Comparison of ENCODE assay signal across 1 cellular context in the genomic region with DNA sequence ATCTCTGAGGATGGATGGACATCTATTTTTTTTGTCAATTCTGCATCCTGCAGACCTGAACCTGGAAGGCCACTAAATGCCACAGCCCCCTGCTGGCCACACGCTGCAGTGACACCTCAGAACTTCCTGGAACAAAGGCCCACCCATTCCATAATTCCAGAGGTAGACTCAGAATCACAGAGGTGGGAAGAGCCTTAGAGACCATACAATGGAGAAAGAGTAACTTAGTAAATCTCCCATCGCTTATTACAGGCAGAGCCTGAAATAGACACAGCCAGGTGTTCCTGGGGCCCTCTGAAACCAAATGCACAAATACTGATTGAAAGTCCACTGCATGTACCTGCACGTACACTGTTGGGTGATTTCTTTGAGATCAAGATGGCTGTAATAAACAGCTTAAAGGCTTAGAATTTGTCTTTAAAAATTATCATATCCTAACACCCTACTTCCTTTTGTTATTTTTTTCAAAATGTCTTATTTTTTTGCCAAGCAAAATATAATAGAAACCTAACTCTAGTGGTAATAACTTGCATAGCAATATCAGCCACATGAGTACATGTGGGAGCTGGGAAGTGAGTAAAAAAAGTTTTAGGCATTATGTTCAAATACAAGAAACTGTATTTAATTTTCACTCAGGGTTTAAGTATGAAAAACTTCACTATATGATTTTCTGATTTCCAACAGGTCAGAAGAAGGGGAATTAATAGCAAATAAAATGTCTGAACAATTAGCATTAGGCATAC.
TF ChIP-seq lines count a peak whose summit lies in the region.

No MANE protein-coding gene starts in this region.

TF ChIP-seq in HepG2, 621 proteins besides CTCF, POLR2A, EP300 and RAD21 (continued from another document and continues in another):
- TF ChIP-seq, protein P1, sequence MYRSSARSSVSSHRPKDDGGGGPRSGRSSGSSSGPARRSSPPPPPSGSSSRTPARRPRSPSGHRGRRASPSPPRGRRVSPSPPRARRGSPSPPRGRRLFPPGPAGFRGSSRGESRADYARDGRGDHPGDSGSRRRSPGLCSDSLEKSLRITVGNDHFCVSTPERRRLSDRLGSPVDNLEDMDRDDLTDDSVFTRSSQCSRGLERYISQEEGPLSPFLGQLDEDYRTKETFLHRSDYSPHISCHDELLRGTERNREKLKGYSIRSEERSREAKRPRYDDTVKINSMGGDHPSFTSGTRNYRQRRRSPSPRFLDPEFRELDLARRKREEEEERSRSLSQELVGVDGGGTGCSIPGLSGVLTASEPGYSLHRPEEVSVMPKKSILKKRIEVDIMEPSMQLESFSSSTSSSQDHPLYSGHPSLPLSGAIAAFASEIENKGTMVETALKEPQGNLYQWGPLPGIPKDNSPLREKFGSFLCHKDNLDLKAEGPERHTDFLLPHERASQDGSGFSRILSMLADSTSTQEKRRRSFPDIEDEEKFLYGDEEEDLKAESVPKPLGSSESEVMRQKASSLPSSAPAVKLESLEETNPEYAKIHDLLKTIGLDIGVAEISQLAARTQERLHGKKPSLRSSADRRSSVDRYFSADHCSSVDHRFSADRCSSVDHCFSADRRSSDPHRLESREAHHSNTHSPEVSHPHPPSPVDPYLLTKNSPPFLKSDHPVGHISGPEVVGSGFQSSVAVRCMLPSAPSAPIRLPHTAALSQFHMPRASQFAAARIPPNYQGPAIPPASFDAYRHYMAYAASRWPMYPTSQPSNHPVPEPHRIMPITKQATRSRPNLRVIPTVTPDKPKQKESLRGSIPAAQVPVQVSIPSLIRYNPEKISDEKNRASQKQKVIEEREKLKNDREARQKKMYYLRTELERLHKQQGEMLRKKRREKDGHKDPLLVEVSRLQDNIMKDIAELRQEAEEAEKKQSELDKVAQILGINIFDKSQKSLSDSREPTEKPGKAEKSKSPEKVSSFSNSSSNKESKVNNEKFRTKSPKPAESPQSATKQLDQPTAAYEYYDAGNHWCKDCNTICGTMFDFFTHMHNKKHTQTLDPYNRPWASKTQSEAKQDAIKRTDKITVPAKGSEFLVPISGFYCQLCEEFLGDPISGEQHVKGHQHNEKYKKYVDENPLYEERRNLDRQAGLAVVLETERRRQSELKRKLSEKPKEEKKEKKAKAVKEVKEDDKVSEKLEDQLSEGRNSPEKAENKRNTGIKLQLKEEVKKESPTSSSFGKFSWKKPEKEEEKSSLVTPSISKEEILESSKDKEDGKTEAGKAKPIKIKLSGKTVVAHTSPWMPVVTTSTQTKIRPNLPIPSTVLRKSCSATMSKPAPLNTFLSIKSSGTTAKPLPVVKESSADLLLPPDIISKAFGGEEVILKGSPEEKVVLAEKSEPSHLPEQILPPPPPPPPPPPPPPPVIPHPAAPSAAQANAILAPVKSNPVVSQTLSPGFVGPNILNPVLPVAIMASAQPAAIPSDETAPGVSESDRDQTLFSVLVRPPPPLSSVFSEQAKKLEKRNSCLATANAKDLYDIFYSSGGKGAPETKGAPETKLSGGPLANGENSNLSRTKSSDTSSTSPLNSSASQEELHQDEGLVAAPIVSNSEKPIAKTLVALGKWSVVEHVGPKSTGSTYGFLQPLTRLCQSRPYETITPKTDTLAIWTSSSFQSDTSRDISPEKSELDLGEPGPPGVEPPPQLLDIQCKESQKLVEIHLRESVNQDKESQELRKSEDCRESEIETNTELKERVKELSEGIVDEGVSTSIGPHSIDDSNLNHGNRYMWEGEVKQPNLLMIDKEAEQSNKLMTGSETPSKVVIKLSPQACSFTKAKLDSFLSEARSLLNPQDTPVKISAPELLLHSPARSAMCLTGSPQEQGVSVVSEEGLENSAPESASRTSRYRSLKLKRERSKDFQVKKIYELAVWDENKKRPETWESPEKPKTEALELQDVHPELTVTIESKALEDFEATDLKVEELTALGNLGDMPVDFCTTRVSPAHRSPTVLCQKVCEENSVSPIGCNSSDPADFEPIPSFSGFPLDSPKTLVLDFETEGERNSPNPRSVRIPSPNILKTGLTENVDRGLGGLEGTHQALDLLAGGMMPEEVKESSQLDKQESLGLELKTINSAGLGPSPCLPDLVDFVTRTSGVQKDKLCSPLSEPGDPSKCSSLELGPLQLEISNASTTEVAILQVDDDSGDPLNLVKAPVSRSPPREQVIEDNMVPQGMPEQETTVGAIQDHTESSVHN (CRISPR knock-in tag; IDR thresholded peaks at IDR 0.05): no peak
- TF ChIP-seq, protein P2, sequence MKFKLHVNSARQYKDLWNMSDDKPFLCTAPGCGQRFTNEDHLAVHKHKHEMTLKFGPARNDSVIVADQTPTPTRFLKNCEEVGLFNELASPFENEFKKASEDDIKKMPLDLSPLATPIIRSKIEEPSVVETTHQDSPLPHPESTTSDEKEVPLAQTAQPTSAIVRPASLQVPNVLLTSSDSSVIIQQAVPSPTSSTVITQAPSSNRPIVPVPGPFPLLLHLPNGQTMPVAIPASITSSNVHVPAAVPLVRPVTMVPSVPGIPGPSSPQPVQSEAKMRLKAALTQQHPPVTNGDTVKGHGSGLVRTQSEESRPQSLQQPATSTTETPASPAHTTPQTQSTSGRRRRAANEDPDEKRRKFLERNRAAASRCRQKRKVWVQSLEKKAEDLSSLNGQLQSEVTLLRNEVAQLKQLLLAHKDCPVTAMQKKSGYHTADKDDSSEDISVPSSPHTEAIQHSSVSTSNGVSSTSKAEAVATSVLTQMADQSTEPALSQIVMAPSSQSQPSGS (CRISPR knock-in tag; IDR thresholded peaks at IDR 0.05): 0 out of 2 replicates have a peak, but pooled peaks have one; percentile 22
- TF ChIP-seq ZNF350 (CRISPR knock-in tag; IDR thresholded peaks at IDR 0.05; ENCODE audit: borderline replicate concordance, low read depth): no peak
- no peak for TF ChIP-seq NONO (IDR thresholded peaks at IDR 0.05)
- TF ChIP-seq NONO (CRISPR knock-in tag; conservative IDR thresholded peaks at IDR 0.05): no peak
- no peak for TF ChIP-seq ZNF678 (CRISPR knock-in tag; IDR thresholded peaks at IDR 0.05)
- TF ChIP-seq SAP130 (CRISPR knock-in tag; IDR thresholded peaks at IDR 0.05; ENCODE audit: low read depth): 0 out of 2 replicates have a peak, but pooled peaks have one; percentile 27
- no peak for TF ChIP-seq ZNF180 (CRISPR knock-in tag; IDR thresholded peaks at IDR 0.05; ENCODE audit: borderline replicate concordance, low read depth)
- TF ChIP-seq, protein P3, sequence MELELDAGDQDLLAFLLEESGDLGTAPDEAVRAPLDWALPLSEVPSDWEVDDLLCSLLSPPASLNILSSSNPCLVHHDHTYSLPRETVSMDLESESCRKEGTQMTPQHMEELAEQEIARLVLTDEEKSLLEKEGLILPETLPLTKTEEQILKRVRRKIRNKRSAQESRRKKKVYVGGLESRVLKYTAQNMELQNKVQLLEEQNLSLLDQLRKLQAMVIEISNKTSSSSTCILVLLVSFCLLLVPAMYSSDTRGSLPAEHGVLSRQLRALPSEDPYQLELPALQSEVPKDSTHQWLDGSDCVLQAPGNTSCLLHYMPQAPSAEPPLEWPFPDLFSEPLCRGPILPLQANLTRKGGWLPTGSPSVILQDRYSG (CRISPR knock-in tag; IDR thresholded peaks at IDR 0.05): no peak
- TF ChIP-seq KAT2B (IDR thresholded peaks at IDR 0.05; ENCODE audit: borderline replicate concordance, low read depth, low read length): no peak
- TF ChIP-seq ZNF790 (CRISPR knock-in tag; IDR thresholded peaks at IDR 0.05; ENCODE audit: borderline replicate concordance): no peak
- TF ChIP-seq, protein P4, sequence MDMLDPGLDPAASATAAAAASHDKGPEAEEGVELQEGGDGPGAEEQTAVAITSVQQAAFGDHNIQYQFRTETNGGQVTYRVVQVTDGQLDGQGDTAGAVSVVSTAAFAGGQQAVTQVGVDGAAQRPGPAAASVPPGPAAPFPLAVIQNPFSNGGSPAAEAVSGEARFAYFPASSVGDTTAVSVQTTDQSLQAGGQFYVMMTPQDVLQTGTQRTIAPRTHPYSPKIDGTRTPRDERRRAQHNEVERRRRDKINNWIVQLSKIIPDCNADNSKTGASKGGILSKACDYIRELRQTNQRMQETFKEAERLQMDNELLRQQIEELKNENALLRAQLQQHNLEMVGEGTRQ (IDR thresholded peaks at IDR 0.05; ENCODE audit: low read depth, low read length): no peak
- TF ChIP-seq, protein P4 (CRISPR knock-in tag; IDR thresholded peaks at IDR 0.05; ENCODE audit: borderline replicate concordance): no peak
- TF ChIP-seq ZNF766 (CRISPR knock-in tag; IDR thresholded peaks at IDR 0.05; ENCODE audit: borderline replicate concordance): no peak
- TF ChIP-seq ATF7-NPFF (CRISPR knock-in tag; IDR thresholded peaks at IDR 0.05; ENCODE audit: low read depth): no peak
- TF ChIP-seq, protein P5, sequence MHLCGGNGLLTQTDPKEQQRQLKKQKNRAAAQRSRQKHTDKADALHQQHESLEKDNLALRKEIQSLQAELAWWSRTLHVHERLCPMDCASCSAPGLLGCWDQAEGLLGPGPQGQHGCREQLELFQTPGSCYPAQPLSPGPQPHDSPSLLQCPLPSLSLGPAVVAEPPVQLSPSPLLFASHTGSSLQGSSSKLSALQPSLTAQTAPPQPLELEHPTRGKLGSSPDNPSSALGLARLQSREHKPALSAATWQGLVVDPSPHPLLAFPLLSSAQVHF (CRISPR knock-in tag; IDR thresholded peaks at IDR 0.05): no peak
- TF ChIP-seq, protein P6, sequence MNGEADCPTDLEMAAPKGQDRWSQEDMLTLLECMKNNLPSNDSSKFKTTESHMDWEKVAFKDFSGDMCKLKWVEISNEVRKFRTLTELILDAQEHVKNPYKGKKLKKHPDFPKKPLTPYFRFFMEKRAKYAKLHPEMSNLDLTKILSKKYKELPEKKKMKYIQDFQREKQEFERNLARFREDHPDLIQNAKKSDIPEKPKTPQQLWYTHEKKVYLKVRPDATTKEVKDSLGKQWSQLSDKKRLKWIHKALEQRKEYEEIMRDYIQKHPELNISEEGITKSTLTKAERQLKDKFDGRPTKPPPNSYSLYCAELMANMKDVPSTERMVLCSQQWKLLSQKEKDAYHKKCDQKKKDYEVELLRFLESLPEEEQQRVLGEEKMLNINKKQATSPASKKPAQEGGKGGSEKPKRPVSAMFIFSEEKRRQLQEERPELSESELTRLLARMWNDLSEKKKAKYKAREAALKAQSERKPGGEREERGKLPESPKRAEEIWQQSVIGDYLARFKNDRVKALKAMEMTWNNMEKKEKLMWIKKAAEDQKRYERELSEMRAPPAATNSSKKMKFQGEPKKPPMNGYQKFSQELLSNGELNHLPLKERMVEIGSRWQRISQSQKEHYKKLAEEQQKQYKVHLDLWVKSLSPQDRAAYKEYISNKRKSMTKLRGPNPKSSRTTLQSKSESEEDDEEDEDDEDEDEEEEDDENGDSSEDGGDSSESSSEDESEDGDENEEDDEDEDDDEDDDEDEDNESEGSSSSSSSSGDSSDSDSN (CRISPR knock-in tag; IDR thresholded peaks at IDR 0.05): no peak
- TF ChIP-seq TMF1 (CRISPR knock-in tag; IDR thresholded peaks at IDR 0.05; ENCODE audit: low read depth): no peak
- TF ChIP-seq, protein P7, sequence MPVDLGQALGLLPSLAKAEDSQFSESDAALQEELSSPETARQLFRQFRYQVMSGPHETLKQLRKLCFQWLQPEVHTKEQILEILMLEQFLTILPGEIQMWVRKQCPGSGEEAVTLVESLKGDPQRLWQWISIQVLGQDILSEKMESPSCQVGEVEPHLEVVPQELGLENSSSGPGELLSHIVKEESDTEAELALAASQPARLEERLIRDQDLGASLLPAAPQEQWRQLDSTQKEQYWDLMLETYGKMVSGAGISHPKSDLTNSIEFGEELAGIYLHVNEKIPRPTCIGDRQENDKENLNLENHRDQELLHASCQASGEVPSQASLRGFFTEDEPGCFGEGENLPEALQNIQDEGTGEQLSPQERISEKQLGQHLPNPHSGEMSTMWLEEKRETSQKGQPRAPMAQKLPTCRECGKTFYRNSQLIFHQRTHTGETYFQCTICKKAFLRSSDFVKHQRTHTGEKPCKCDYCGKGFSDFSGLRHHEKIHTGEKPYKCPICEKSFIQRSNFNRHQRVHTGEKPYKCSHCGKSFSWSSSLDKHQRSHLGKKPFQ (CRISPR knock-in tag; IDR thresholded peaks at IDR 0.05; ENCODE audit: insufficient replicate concordance): no peak
- TF ChIP-seq BCL6 (CRISPR knock-in tag; IDR thresholded peaks at IDR 0.05): no peak
- no peak for TF ChIP-seq MBD4 (IDR thresholded peaks at IDR 0.05; ENCODE audit: borderline replicate concordance, low read length)
- TF ChIP-seq, protein P8, sequence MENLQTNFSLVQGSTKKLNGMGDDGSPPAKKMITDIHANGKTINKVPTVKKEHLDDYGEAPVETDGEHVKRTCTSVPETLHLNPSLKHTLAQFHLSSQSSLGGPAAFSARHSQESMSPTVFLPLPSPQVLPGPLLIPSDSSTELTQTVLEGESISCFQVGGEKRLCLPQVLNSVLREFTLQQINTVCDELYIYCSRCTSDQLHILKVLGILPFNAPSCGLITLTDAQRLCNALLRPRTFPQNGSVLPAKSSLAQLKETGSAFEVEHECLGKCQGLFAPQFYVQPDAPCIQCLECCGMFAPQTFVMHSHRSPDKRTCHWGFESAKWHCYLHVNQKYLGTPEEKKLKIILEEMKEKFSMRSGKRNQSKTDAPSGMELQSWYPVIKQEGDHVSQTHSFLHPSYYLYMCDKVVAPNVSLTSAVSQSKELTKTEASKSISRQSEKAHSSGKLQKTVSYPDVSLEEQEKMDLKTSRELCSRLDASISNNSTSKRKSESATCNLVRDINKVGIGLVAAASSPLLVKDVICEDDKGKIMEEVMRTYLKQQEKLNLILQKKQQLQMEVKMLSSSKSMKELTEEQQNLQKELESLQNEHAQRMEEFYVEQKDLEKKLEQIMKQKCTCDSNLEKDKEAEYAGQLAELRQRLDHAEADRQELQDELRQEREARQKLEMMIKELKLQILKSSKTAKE (CRISPR knock-in tag; IDR thresholded peaks at IDR 0.05; ENCODE audit: borderline replicate concordance): no peak
- TF ChIP-seq STAG1 (CRISPR knock-in tag; IDR thresholded peaks at IDR 0.05): peak; percentile 84
- 0 out of 2 replicates have a peak, but pooled peaks have one; percentile 46 for TF ChIP-seq POGZ (CRISPR knock-in tag; IDR thresholded peaks at IDR 0.05)
- TF ChIP-seq ZNF34 (CRISPR knock-in tag; IDR thresholded peaks at IDR 0.05; ENCODE audit: borderline replicate concordance): no peak
- TF ChIP-seq TEAD3 (CRISPR knock-in tag; optimal IDR thresholded peaks at IDR 0.05; ENCODE audit: borderline replicate concordance): peak; percentile 35
- no peak for TF ChIP-seq ZNF160 (CRISPR knock-in tag; IDR thresholded peaks at IDR 0.05)
- no peak for TF ChIP-seq ZBTB8A (CRISPR knock-in tag; IDR thresholded peaks at IDR 0.05; ENCODE audit: borderline replicate concordance, low read depth)
- TF ChIP-seq, protein P9, sequence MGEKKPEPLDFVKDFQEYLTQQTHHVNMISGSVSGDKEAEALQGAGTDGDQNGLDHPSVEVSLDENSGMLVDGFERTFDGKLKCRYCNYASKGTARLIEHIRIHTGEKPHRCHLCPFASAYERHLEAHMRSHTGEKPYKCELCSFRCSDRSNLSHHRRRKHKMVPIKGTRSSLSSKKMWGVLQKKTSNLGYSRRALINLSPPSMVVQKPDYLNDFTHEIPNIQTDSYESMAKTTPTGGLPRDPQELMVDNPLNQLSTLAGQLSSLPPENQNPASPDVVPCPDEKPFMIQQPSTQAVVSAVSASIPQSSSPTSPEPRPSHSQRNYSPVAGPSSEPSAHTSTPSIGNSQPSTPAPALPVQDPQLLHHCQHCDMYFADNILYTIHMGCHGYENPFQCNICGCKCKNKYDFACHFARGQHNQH (CRISPR knock-in tag; IDR thresholded peaks at IDR 0.05): 0 out of 2 replicates have a peak, but pooled peaks have one; percentile 39
- TF ChIP-seq SALL1 (CRISPR knock-in tag; IDR thresholded peaks at IDR 0.05): peak; percentile 57
- no peak for TF ChIP-seq ZNF879 (CRISPR knock-in tag; IDR thresholded peaks at IDR 0.05)
- TF ChIP-seq FOXK1 (CRISPR knock-in tag; IDR thresholded peaks at IDR 0.05; ENCODE audit: borderline replicate concordance, low read depth): no peak
